ENCODE assay signal across 12 cellular contexts in the genomic region with DNA sequence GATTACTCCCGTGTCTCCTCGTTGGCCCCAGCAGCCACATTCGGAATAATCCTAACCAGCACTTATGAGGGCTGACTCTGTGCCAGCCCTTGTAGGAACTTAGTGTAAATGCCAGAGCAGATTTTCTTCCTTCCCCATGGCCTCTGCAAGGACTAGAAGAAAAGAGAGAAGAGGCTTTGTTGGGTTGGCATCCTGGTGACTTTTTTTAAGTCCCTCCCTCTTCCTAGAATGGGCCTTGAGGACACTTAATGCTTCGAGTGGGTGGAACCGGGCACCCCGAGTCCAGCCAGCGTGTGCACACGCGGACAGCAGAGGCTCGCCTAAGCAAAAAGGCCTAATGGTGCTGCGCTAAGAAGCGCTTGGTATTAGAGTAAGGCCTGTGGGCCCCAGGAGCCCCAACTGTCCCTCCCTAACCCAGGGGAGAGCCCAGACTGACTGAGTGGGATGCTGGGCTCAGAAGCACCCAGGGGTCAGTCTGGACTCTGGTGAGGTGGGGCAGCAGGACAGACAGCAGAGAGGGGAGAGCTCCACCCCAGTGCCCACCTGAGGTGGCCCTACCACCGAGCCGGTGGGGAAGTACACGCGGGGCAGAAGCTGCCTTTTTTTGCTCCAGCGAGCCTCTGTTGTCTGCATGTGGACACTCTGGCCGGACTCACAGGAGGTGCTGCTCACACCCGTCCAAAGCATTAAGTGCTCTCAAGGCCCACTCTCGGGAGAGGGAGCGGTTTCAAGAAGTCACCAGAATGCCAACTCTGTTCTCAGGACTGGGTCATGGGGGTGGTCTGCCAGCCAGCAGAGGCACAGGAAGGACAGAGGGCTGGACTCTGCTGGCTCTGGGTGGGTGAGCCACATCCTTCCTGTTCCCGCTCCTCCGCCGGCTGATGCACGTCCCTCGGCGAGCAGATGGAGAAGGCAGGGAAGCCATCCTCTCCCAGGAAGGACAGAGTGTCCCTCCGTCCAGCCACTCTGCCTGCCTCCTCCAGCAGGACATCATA. TPM values are rescaled to one million over a fixed set of nuclear protein-coding genes. Genes with fewer than 3 reads are reported as not detected.
DNase-seq lines count a peak whose midpoint lies in the region; ATAC-seq and TF ChIP-seq lines count a peak whose summit lies in the region.
"Had no signal": no experiment of that assay in that cellular context is flagged by ENCODE, and none has a peak within 500 bp of the region (broad histone marks: within the 10 kb centered on the region; RNA-seq: fewer than 3 reads in every experiment).

No MANE protein-coding gene starts in this region.

- peak overlapping the region; percentile 79 for H3K4me3 Mint-ChIP-seq in stimulated activated naive CD8-positive, alpha-beta T cell treated with anti-CD3 and anti-CD28 coated beads, Interleukin-15, Interleukin-2, amounts not matched to agents 100 ng/mL and 50 ng/mL, for 24 hours
- H3K4me3 Mint-ChIP-seq in dendritic cell treated with granulocyte-macrophage colony-stimulating factor and Interleukin-4, amounts not matched to agents 40 ng/mL and 50 ng/mL, for 4 days: peak overlapping the region; percentile 44
- peak overlapping the region; percentile 38 to 89 (median 84) for H3K4me3 Mint-ChIP-seq in naive thymus-derived CD8-positive, alpha-beta T cell

- DNase-seq in stimulated activated naive CD8-positive, alpha-beta T cell treated with anti-CD3 and anti-CD28 coated beads, Interleukin-15, Interleukin-2, amounts not matched to agents 100 U/mL and 50 U/mL, for 24 hours: no peak
- DNase-seq in naive thymus-derived CD8-positive, alpha-beta T cell: no peak
- DNase-seq in vagina (ENCODE audit: extremely low spot score in 2 of 2) (no peak), OCI-M2 (lab: John Stamatoyannopoulos, UW; ENCODE audit: unreplicated experiment) (no peak)
- no peak for DNase-seq in stimulated activated CD4-positive, alpha-beta T cell treated with anti-CD3 and anti-CD28 coated beads, Interleukin-2, amount 100 ng/mL, for 24 hours
- DNase-seq: DMS79; effector CD4-positive, alpha-beta T cell; NCI-H226 had no signal

- no peaks in the 10 kb centered on the region for H3K9me3 Mint-ChIP-seq in stimulated activated naive CD8-positive, alpha-beta T cell treated with anti-CD3 and anti-CD28 coated beads, Interleukin-15, Interleukin-2, amounts not matched to agents 100 ng/mL and 50 ng/mL, for 24 hours
- no peaks in the 10 kb centered on the region for H3K9me3 Mint-ChIP-seq in dendritic cell treated with granulocyte-macrophage colony-stimulating factor and Interleukin-4, amounts not matched to agents 40 ng/mL and 50 ng/mL, for 4 days
- H3K9me3 Mint-ChIP-seq in naive thymus-derived CD8-positive, alpha-beta T cell: no peaks in the 10 kb centered on the region

- no peaks in the 10 kb centered on the region for H3K36me3 ChIP-seq in vagina

- POLR2A ChIA-PET in naive thymus-derived CD8-positive, alpha-beta T cell (lab: Charles Lee): interaction anchor here (0.7 to 5.6 kb wide), 4 partner anchors 12 to 18 kb away, joined by 3 to 47 read pairs (median 18); partner anchors contain the start of gene ITPRIP

- H3K4me1 ChIP-seq in vagina: peaks cover 100% of the 10 kb centered on the region

- peak overlapping the region; percentile 96 for H3K27ac ChIP-seq in vagina

- peaks cover 22% of the 10 kb centered on the region for H3K36me3 Mint-ChIP-seq in stimulated activated naive CD8-positive, alpha-beta T cell treated with anti-CD3 and anti-CD28 coated beads, Interleukin-15, Interleukin-2, amounts not matched to agents 100 ng/mL and 50 ng/mL, for 24 hours (ENCODE audit: low read depth)
- peaks cover 1% of the 10 kb centered on the region for H3K36me3 Mint-ChIP-seq in dendritic cell treated with granulocyte-macrophage colony-stimulating factor and Interleukin-4, amounts not matched to agents 40 ng/mL and 50 ng/mL, for 4 days (ENCODE audit: low read depth)
- peaks cover 0 to under 1% (median 0%) of the 10 kb centered on the region in 3 donors for H3K36me3 Mint-ChIP-seq in naive thymus-derived CD8-positive, alpha-beta T cell

- no peaks in the 10 kb centered on the region for H3K27me3 Mint-ChIP-seq in stimulated activated naive CD8-positive, alpha-beta T cell treated with anti-CD3 and anti-CD28 coated beads, Interleukin-15, Interleukin-2, amounts not matched to agents 100 ng/mL and 50 ng/mL, for 24 hours
- no peaks in the 10 kb centered on the region for H3K27me3 Mint-ChIP-seq in dendritic cell treated with granulocyte-macrophage colony-stimulating factor and Interleukin-4, amounts not matched to agents 40 ng/mL and 50 ng/mL, for 4 days
- H3K27me3 Mint-ChIP-seq in naive thymus-derived CD8-positive, alpha-beta T cell: peaks cover 0 to 2% (median 0%) of the 10 kb centered on the region in 5 donors

- peaks cover 99% of the 10 kb centered on the region for H3K4me1 Mint-ChIP-seq in stimulated activated naive CD8-positive, alpha-beta T cell treated with anti-CD3 and anti-CD28 coated beads, Interleukin-15, Interleukin-2, amounts not matched to agents 100 ng/mL and 50 ng/mL, for 24 hours (ENCODE audit: low read depth)
- peaks cover 99% of the 10 kb centered on the region for H3K4me1 Mint-ChIP-seq in dendritic cell treated with granulocyte-macrophage colony-stimulating factor and Interleukin-4, amounts not matched to agents 40 ng/mL and 50 ng/mL, for 4 days (ENCODE audit: low read depth)
- peaks cover 61 to 100% (median 100%) of the 10 kb centered on the region in 4 donors for H3K4me1 Mint-ChIP-seq in naive thymus-derived CD8-positive, alpha-beta T cell

- no peak for TF ChIP-seq POLR2A in vagina (IDR thresholded peaks at IDR 0.05)

- TF ChIP-seq CTCF in vagina (IDR thresholded peaks at IDR 0.05): no peak

- H3K4me3 ChIP-seq in vagina: peak overlapping the region in 1 of 2 donors; percentile 11

- ATAC-seq in stimulated activated naive CD8-positive, alpha-beta T cell treated with anti-CD3 and anti-CD28 coated beads, Interleukin-15, Interleukin-2, amounts not matched to agents 100 U/mL and 50 U/mL, for 24 hours: no peak
- ATAC-seq in naive thymus-derived CD8-positive, alpha-beta T cell: no peak
- no peak for ATAC-seq in GM21367 (IDR thresholded peaks at IDR 0.05; ENCODE audit: unreplicated experiment)

- peak overlapping the region; percentile 94 for H3K27ac Mint-ChIP-seq in stimulated activated naive CD8-positive, alpha-beta T cell treated with anti-CD3 and anti-CD28 coated beads, Interleukin-15, Interleukin-2, amounts not matched to agents 100 ng/mL and 50 ng/mL, for 24 hours
- H3K27ac Mint-ChIP-seq in dendritic cell treated with granulocyte-macrophage colony-stimulating factor and Interleukin-4, amounts not matched to agents 40 ng/mL and 50 ng/mL, for 4 days: peak overlapping the region; percentile 80
- peak overlapping the region; percentile 86 to 100 (median 94) for H3K27ac Mint-ChIP-seq in naive thymus-derived CD8-positive, alpha-beta T cell

- no peaks in the 10 kb centered on the region for H3K27me3 ChIP-seq in vagina

- intact Hi-C loops in dendritic cell treated with granulocyte-macrophage colony-stimulating factor and Interleukin-4, amounts not matched to agents 40 ng/mL and 50 ng/mL, for 4 days (cut with micrococcal nuclease): loop anchor here (1.0 kb wide), 1 partner anchor 13 kb away; the partner anchor contains the start of gene ITPRIP
- intact Hi-C loops in vagina (cut with DNase I): no loop called here

- no peaks in the 10 kb centered on the region for H3K9me3 ChIP-seq in vagina

RNA-seq across cellular contexts. Expression of gene ITPRIP, which starts 12.5 kb away (rescaled TPM):
- 10 to 100 TPM; 14.2 to 16.0 TPM for total RNA-seq in naive thymus-derived CD8-positive, alpha-beta T cell
- 10 to 100 TPM; 10.6 to 16.0 (median 15.6) TPM for polyA plus RNA-seq in naive thymus-derived CD8-positive, alpha-beta T cell
- 85.7 TPM for total RNA-seq in vagina

RNA-seq across cellular contexts. Expression of gene CFAP58, which starts 27.9 kb away (rescaled TPM):
- total RNA-seq in naive thymus-derived CD8-positive, alpha-beta T cell: not detected
- not detected for polyA plus RNA-seq in naive thymus-derived CD8-positive, alpha-beta T cell
- 0.49 TPM for total RNA-seq in vagina

RNA-seq across cellular contexts. Expression of gene GSTO2, which starts 56.7 kb away (rescaled TPM):
- 1 to 10 TPM; 1.4 to 1.5 TPM for total RNA-seq in naive thymus-derived CD8-positive, alpha-beta T cell
- polyA plus RNA-seq in naive thymus-derived CD8-positive, alpha-beta T cell: 1 to 10 TPM in 2 of 3 donors, under 1 TPM in 1; 0.15 to 2.0 (median 1.1) TPM
- total RNA-seq in vagina: 13.8 TPM
- total RNA-seq: myocyte had no signal
